1 cellular context compared by ENCODE assay signal in genomic region chr16:30382398-30383015, GRCh38.
TF ChIP-seq lines count a peak whose summit lies in the region.

SEPTIN1 (minus strand) TSS chr16:30382561; CDS start chr16:30382542, 19 bp downstream.

TF ChIP-seq in GM23338, 12 proteins besides CTCF, POLR2A, EP300 and RAD21 (continued from another document):
- no peak for TF ChIP-seq CREB1 (CRISPR knock-in tag; IDR thresholded peaks at IDR 0.05; ENCODE audit: low read depth)
- no peak for TF ChIP-seq ZNF462 (CRISPR knock-in tag; IDR thresholded peaks at IDR 0.05)
- TF ChIP-seq POLR2AphosphoS5 (IDR thresholded peaks at IDR 0.05; ENCODE audit: low read depth), result no peak
- no peak for TF ChIP-seq JUNB (IDR thresholded peaks at IDR 0.05; ENCODE audit: unreplicated experiment)
